9 cellular contexts compared by ENCODE assay signal in genomic region chrX:153333271-153333670, GRCh38. TPM values are rescaled to one million over a fixed set of nuclear protein-coding genes. Genes with fewer than 3 reads are reported as not detected.
A peak's percentile ranks its signal among the peaks of the same experiment; 100 is the strongest.
DNase-seq lines count a peak whose midpoint lies in the region; FAIRE-seq and TF ChIP-seq lines count a peak whose summit lies in the region.
"Had no signal": no experiment of that assay in that cellular context is flagged by ENCODE, and none has a peak within 500 bp of the region (broad histone marks: within the 10 kb centered on the region; RNA-seq: fewer than 3 reads in every experiment).

No MANE protein-coding gene starts in this region.

- TF ChIP-seq CTCF in DOHH2 (IDR thresholded peaks at IDR 0.05; ENCODE audit: low read depth, low read length, poor library complexity, severe bottlenecking) (no peak), MM.1S (IDR thresholded peaks at IDR 0.05; ENCODE audit: low read length) (no peak), neural progenitor cell (IDR thresholded peaks at IDR 0.05) (no peak)

- H3K9me2 ChIP-seq in DOHH2 (replicated peaks; ENCODE audit: control insufficient read depth, low read length) (no peaks in the 10 kb centered on the region), MM.1S (replicated peaks; ENCODE audit: insufficient read depth, low read length) (no peaks in the 10 kb centered on the region)

- H3K9me3 ChIP-seq in DOHH2 (ENCODE audit: control insufficient read depth, insufficient read depth, low read length): no peaks in the 10 kb centered on the region
- no peaks in the 10 kb centered on the region for H3K9me3 ChIP-seq in MM.1S (replicated peaks; ENCODE audit: insufficient read depth, low read length)
- H3K9me3 ChIP-seq in neural progenitor cell (ENCODE audit: low read depth): no peaks in the 10 kb centered on the region
- H3K9me3 ChIP-seq in small intestine (ENCODE audit: control insufficient read depth, low read depth): no peaks in the 10 kb centered on the region

- peaks cover 6% of the 10 kb centered on the region for H3K36me3 Mint-ChIP-seq in dendritic cell treated with granulocyte-macrophage colony-stimulating factor and Interleukin-4, amounts not matched to agents 40 ng/mL and 50 ng/mL, for 4 days (ENCODE audit: low read depth)
- peaks cover 5% of the 10 kb centered on the region for H3K36me3 Mint-ChIP-seq in neural progenitor cell

- H3K27me3 ChIP-seq in DOHH2 (ENCODE audit: control insufficient read depth, low read length) (no peaks in the 10 kb centered on the region), MM.1S (replicated peaks; ENCODE audit: insufficient read depth, low read length) (no peaks in the 10 kb centered on the region), neural progenitor cell (peaks cover 10% of the 10 kb centered on the region), small intestine (ENCODE audit: control insufficient read depth in 2 of 2, insufficient read depth in 2 of 2, low read length in 2 of 2) (no peaks in the 10 kb centered on the region)

- intact Hi-C loops in dendritic cell treated with granulocyte-macrophage colony-stimulating factor and Interleukin-4, amounts not matched to agents 40 ng/mL and 50 ng/mL, for 4 days (cut with micrococcal nuclease): no loop called here

- H3K36me3 ChIP-seq in DOHH2 (ENCODE audit: control insufficient read depth, low read length): peaks cover 21% of the 10 kb centered on the region
- H3K36me3 ChIP-seq in MM.1S (replicated peaks; ENCODE audit: insufficient read depth, low read length): peaks cover 11% of the 10 kb centered on the region; the same call in 1 of the 2 replicates
- no peaks in the 10 kb centered on the region for H3K36me3 ChIP-seq in neural progenitor cell
- no peaks in the 10 kb centered on the region for H3K36me3 ChIP-seq in small intestine (ENCODE audit: control insufficient read depth in 2 of 2, insufficient read depth in 2 of 2, low read length in 2 of 2)

- peak overlapping the region; percentile 80 for H3K27ac Mint-ChIP-seq in dendritic cell treated with granulocyte-macrophage colony-stimulating factor and Interleukin-4, amounts not matched to agents 40 ng/mL and 50 ng/mL, for 4 days
- H3K27ac Mint-ChIP-seq in neural progenitor cell: no peak overlapping the region

- H3K9ac ChIP-seq in MM.1S (ENCODE audit: low read length) (no peak overlapping the region), neural progenitor cell (no peak overlapping the region)

- H3K27ac ChIP-seq in DOHH2 (ENCODE audit: low read depth, low read length): no peak overlapping the region
- H3K27ac ChIP-seq in MM.1S (ENCODE audit: low read length): no peak overlapping the region
- no peak overlapping the region for H3K27ac ChIP-seq in neural progenitor cell
- H3K27ac ChIP-seq in small intestine (ENCODE audit: low read depth in 1 of 2, low read length in 1 of 2): no peak overlapping the region

- peak overlapping the region; percentile 61 for H3K4me3 ChIP-seq in DOHH2 (ENCODE audit: low read length)
- H3K4me3 ChIP-seq in MM.1S (ENCODE audit: low read length): peak overlapping the region; percentile 51
- peak overlapping the region; percentile 74 for H3K4me3 ChIP-seq in neural progenitor cell
- H3K4me3 ChIP-seq in small intestine (ENCODE audit: low read depth in 1 of 2, low read length in 2 of 2): no peak overlapping the region

- H3F3A ChIP-seq in DOHH2 (ENCODE audit: control insufficient read depth, insufficient read depth) (no peaks in the 10 kb centered on the region), MM.1S (ENCODE audit: insufficient read depth, low read length) (peaks cover 15% of the 10 kb centered on the region), neural progenitor cell (ENCODE audit: low read depth) (no peaks in the 10 kb centered on the region)

- no peak for DNase-seq in MM.1S
- no peak for DNase-seq in neural progenitor cell (ENCODE audit: low spot score)
- no peak for DNase-seq in RPMI8226
- no peak for DNase-seq in GDM1 (lab: John Stamatoyannopoulos, UW)
- DNase-seq in small intestine: no peak
- no peak for DNase-seq in NCI-H2029 (lab: John Stamatoyannopoulos, UW)

- H3K4me3 Mint-ChIP-seq in dendritic cell treated with granulocyte-macrophage colony-stimulating factor and Interleukin-4, amounts not matched to agents 40 ng/mL and 50 ng/mL, for 4 days: no peak overlapping the region
- H3K4me3 Mint-ChIP-seq in neural progenitor cell: peak overlapping the region; percentile 90

- H4K20me1 ChIP-seq in DOHH2 (ENCODE audit: control insufficient read depth, insufficient read depth, low read depth, low read length) (no peaks in the 10 kb centered on the region), MM.1S (ENCODE audit: insufficient read depth, low read length) (no peaks in the 10 kb centered on the region), neural progenitor cell (ENCODE audit: low read depth) (peaks cover 3% of the 10 kb centered on the region)

- H2AFZ ChIP-seq in MM.1S (ENCODE audit: low read length) (no peak overlapping the region), neural progenitor cell (replicated peaks) (no peak overlapping the region)

- FAIRE-seq in small intestine (lab: Jason Lieb, UNC): no peak

- no peaks in the 10 kb centered on the region for H3K9me3 Mint-ChIP-seq in dendritic cell treated with granulocyte-macrophage colony-stimulating factor and Interleukin-4, amounts not matched to agents 40 ng/mL and 50 ng/mL, for 4 days
- peaks cover 16% of the 10 kb centered on the region for H3K9me3 Mint-ChIP-seq in neural progenitor cell

- H3K4me1 ChIP-seq in DOHH2 (ENCODE audit: control insufficient read depth, low read length) (peaks cover 24% of the 10 kb centered on the region), MM.1S (ENCODE audit: low read length) (peaks cover 16% of the 10 kb centered on the region), neural progenitor cell (no peaks in the 10 kb centered on the region), small intestine (ENCODE audit: control insufficient read depth in 2 of 2, insufficient read depth in 1 of 2, low read depth in 1 of 2, low read length in 1 of 2) (no peaks in the 10 kb centered on the region)

- peak overlapping the region; percentile 63 for H3K4me2 ChIP-seq in DOHH2 (ENCODE audit: low read length)
- peak overlapping the region; percentile 51; the same call in 1 of the 2 replicates for H3K4me2 ChIP-seq in MM.1S (ENCODE audit: low read depth, low read length)
- peak overlapping the region; percentile 76 for H3K4me2 ChIP-seq in neural progenitor cell

- H3K4me1 Mint-ChIP-seq in dendritic cell treated with granulocyte-macrophage colony-stimulating factor and Interleukin-4, amounts not matched to agents 40 ng/mL and 50 ng/mL, for 4 days (ENCODE audit: low read depth): peaks cover 9% of the 10 kb centered on the region
- H3K4me1 Mint-ChIP-seq in neural progenitor cell: peaks cover 8% of the 10 kb centered on the region

- H3K27me3 Mint-ChIP-seq in dendritic cell treated with granulocyte-macrophage colony-stimulating factor and Interleukin-4, amounts not matched to agents 40 ng/mL and 50 ng/mL, for 4 days: peaks cover 10% of the 10 kb centered on the region
- H3K27me3 Mint-ChIP-seq in neural progenitor cell (ENCODE audit: insufficient read depth, low read depth): peaks cover 3% of the 10 kb centered on the region

- WGBS in small intestine, 3 donors: 41 to 64% (median 46%) methylated on average over 2 of the region's 2 CpGs

- H3K79me2 ChIP-seq in DOHH2 (ENCODE audit: control insufficient read depth, low read length): peaks cover 34% of the 10 kb centered on the region
- H3K79me2 ChIP-seq in MM.1S (ENCODE audit: low read length): peaks cover 37% of the 10 kb centered on the region
- peaks cover 17% of the 10 kb centered on the region for H3K79me2 ChIP-seq in neural progenitor cell (ENCODE audit: low read depth)

RNA-seq across cellular contexts. Expression of gene ZNF275, which starts 0.7 kb away (rescaled TPM):
- 7.5 and 8.2 TPM in 2 replicates for total RNA-seq in neural progenitor cell (ENCODE audit: low replicate concordance)
- polyA plus RNA-seq in small intestine: 1 to 10 TPM; 1.1 to 2.7 (median 1.9) TPM

RNA-seq across cellular contexts. Expression of gene PNMA6F, which starts 11.7 kb away (rescaled TPM):
- total RNA-seq in neural progenitor cell (ENCODE audit: low replicate concordance): 0.22 TPM in 1 of 2 replicates, not detected in the other
- polyA plus RNA-seq in small intestine: not detected
- total RNA-seq: sciatic nerve had no signal

Comparison
In these comparisons a context has a peak if more than half of its experiments do, and no peak if none do; other contexts are left out.
1. H3K4me3 ChIP-seq: peak in DOHH2 (single experiment), MM.1S (single experiment) and neural progenitor cell (single experiment); none in small intestine (0 of 2).
2. Peak in every context shown above with its lines, with median percentiles within 50 percentile points of each other: H3K4me2 ChIP-seq.